Comparison of ENCODE assay signal across 22 cellular contexts in the genomic region with DNA sequence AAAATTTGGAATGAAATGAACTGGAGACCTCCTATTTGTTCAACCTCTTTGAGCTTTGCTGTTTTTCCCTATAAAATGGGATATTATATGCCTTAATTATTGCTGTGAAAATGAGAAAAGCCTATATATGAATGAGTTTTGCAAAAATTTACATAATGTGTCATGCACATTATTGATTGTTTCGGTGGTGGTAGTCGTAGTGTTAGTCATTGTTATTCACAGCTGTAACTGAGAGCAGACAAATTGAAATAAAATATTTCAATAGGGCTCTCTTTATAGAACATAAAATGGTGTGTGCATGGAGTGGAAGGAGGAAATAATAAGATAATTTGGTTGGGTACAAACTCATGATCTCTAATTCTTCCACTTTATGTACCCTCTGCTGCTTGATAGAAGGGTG.
"Had no signal": no experiment of that assay in that cellular context is flagged by ENCODE, and none has a peak within 500 bp of the region (broad histone marks: within the 10 kb centered on the region; RNA-seq: fewer than 3 reads in every experiment).

No MANE protein-coding gene starts in this region.

- H3K4me3 ChIP-seq: neural progenitor cell, ovary, psoas muscle, right lobe of liver, sigmoid colon, stomach, tibial artery, transverse colon, upper lobe of right lung, uterus had no signal

- H3K27ac ChIP-seq: neural progenitor cell, ovary, parathyroid adenoma, psoas muscle, right lobe of liver, sigmoid colon, stomach, tibial artery, transverse colon, upper lobe of right lung, uterus had no signal

- H3K9me3 ChIP-seq: ovary, psoas muscle, right lobe of liver, upper lobe of right lung, uterus had no signal

- DNase-seq: natural killer cell; occipital lobe; ovary; posterior cingulate gyrus; psoas muscle; right cardiac atrium; right lobe of liver; sigmoid colon; small intestine; stimulated activated CD4-positive, alpha-beta T cell treated with anti-CD3 and anti-CD28 coated beads, Interleukin-15, amount 100 ng/mL, for 24 hours; stimulated activated CD4-positive, alpha-beta T cell treated with anti-CD3 and anti-CD28 coated beads, Interleukin-2, amount 100 ng/mL, for 24 hours; stimulated activated CD4-positive, alpha-beta T cell treated with anti-CD3 and anti-CD28 coated beads, Interleukin-2, amount 100 ng/mL, for 48 hours; stimulated activated CD4-positive, alpha-beta T cell treated with anti-CD3 and anti-CD28 coated beads, Interleukin-4, amount 100 ng/mL, for 24 hours; stimulated activated naive B cell treated with anti-CD40 and anti-IgM and Interleukin-4, amounts not matched to agents 10 μg/mL and 1 μg/mL and 100 μg/mL, for 72 hours; stimulated activated naive CD4-positive, alpha-beta T cell treated with Interleukin-2 at 50 U/mL for 16 hours; stomach; tibial artery; transverse colon; upper lobe of right lung; uterus had no signal

- H3K27me3 ChIP-seq: neural progenitor cell, ovary, right lobe of liver, sigmoid colon, stomach, tibial artery, transverse colon, upper lobe of right lung, uterus had no signal

- H3K9ac ChIP-seq: neural progenitor cell, parathyroid adenoma had no signal

- H3K4me1 ChIP-seq: neural progenitor cell, psoas muscle, right lobe of liver, sigmoid colon, stomach, tibial artery, transverse colon, upper lobe of right lung, uterus had no signal

- H3K36me3 ChIP-seq: neural progenitor cell, ovary, right lobe of liver, sigmoid colon, stomach, tibial artery, transverse colon, upper lobe of right lung, uterus had no signal
